ENCODE assay signal across 2 cellular contexts in genomic region chr9:18459958-18460584, GRCh38.
A peak's percentile ranks its signal among the peaks of the same experiment; 100 is the strongest.
TF ChIP-seq lines count a peak whose summit lies in the region.

No MANE protein-coding gene starts in this region.

TF ChIP-seq in A549, 52 proteins besides CTCF, POLR2A, EP300 and RAD21:
- TF ChIP-seq RCOR1 (IDR thresholded peaks at IDR 0.05; ENCODE audit: low read depth, low read length) (no peak), ESRRA (IDR thresholded peaks at IDR 0.05; ENCODE audit: borderline replicate concordance, low read length) (no peak), FOSL2 (IDR thresholded peaks at IDR 0.05) (no peak), FOSL2 (CRISPR knock-in tag; IDR thresholded peaks at IDR 0.05) (peak; percentile 19; the same call in 1 of the 2 replicates), ZNF302 (CRISPR knock-in tag; IDR thresholded peaks at IDR 0.05) (no peak), HOXB5 (CRISPR knock-in tag; IDR thresholded peaks at IDR 0.05) (no peak), SREBF2 (IDR thresholded peaks at IDR 0.05) (no peak), HEYL (CRISPR knock-in tag; IDR thresholded peaks at IDR 0.05) (no peak), NFE2L2 (conservative IDR thresholded peaks at IDR 0.05; ENCODE audit: low read length) (no peak)

TF ChIP-seq in IMR-90, 13 proteins besides CTCF, POLR2A, EP300 and RAD21:
- TF ChIP-seq SMC3 (IDR thresholded peaks at IDR 0.05; ENCODE audit: low read depth, low read length) (no peak), FOS (IDR thresholded peaks at IDR 0.05; ENCODE audit: low read depth, low read length) (no peak), MXI1 (IDR thresholded peaks at IDR 0.05; ENCODE audit: borderline replicate concordance, low read depth, low read length) (no peak), NFE2L2 (IDR thresholded peaks at IDR 0.05; ENCODE audit: low read depth, low read length) (no peak), CEBPB (IDR thresholded peaks at IDR 0.05; ENCODE audit: low read depth, low read length) (0 out of 2 replicates have a peak, but pooled peaks have one; percentile 31)
